In the genomic region with DNA sequence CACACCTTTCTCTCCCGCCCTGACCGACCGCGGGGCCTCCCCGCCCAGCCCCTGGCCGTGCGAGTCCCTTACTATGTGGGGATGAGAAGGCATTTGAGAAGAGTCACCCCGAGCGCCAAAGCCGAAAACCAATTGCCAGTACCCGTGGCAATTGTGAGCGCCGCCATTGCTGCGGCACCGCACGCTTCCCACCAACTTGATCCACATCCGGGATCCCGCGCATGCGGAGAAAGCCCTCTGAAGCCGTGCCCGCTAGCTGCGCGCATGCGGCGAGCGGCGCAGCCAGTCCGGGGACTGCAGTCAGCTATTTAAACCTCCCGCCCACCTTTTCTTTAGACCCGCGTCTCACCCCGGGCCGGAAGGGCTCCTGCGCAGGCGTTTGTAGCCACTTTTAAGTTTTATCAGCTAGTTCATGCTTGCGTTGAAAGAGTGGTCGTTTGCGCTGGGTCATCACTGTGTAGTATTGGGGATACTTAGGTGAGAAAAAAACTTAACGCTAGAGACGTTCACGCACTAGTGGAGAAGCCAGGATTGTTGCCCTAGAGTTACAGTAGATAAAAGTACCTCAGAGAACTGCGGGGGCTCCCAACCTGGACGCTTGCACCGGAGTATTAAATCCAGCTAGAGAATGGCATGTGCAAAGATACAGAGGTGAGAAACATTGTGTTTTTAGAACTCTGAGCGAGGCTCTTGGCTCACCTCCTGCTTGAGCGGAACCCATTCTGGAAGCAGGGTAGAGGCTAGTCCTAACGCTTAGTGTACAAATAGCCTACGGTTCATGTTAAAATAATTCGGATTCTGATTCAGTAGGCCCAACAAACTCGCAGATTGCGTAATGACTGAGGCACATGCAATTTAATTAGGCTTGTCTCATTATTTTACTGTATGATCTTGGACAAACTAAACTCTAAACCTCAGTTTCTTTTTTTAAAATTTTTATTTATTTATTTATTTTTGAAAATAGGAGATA, we compare ENCODE assay signal across 8 cellular contexts. TPM values are rescaled to one million over a fixed set of nuclear protein-coding genes. Genes with fewer than 3 reads are reported as not detected.
DNase-seq lines count a peak whose midpoint lies in the region; ATAC-seq and TF ChIP-seq lines count a peak whose summit lies in the region.

Gene ALG8 (minus strand): TSS at position 205 of the 970 bp plus-strand sequence. CDS start 38 bp downstream, at position 167.

- DNase-seq in NCI-H69 (lab: John Stamatoyannopoulos, UW) (peak; percentile 98), dedifferentiated amniotic fluid mesenchymal stem cell (ENCODE audit: extremely low spot score) (peak; percentile 97), left lung (peak; percentile 97 to 98)
- peak; percentile 97 for DNase-seq in activated CD4-positive, alpha-beta T cell treated with anti-CD3 and anti-CD28 coated beads, Interleukin-2, amount 50 U/mL, for 1 hour
- DNase-seq in stimulated activated CD4-positive, alpha-beta T cell treated with anti-CD3 and anti-CD28 coated beads, Interleukin-2, amount 100 ng/mL, for 48 hours: peak; percentile 95 to 96

- H3K4me1 ChIP-seq in BLaER1: peaks cover 44% of the 10 kb centered on the region
- peaks cover 0 to 22% of the 10 kb centered on the region in 2 donors for H3K4me1 ChIP-seq in left lung

- H4K20me1 ChIP-seq in BLaER1: no peaks in the 10 kb centered on the region

- H3K27me3 ChIP-seq in BLaER1: no peaks in the 10 kb centered on the region
- H3K27me3 ChIP-seq in left lung: no peaks in the 10 kb centered on the region

- H3K4me3 ChIP-seq in BLaER1 (peak within 1 kb of the TSS; percentile 77), left lung (peak within 1 kb of the TSS; percentile 60 to 82)

- H3K9me3 ChIP-seq in BLaER1 (peaks cover 14% of the 10 kb centered on the region; the same call in 1 of the 2 replicates), left lung (no peaks in the 10 kb centered on the region)

- H3K36me3 ChIP-seq in BLaER1 (peaks cover 34% of the 10 kb centered on the region), left lung (peaks cover 0 to 13% of the 10 kb centered on the region in 2 donors)

- TF ChIP-seq CTCF in left lung (IDR thresholded peaks at IDR 0.05): no peak

- H3K27ac ChIP-seq in BLaER1: peak within 1 kb of the TSS; percentile 89
- H3K27ac ChIP-seq in left lung: peak within 1 kb of the TSS; percentile 70 to 87

- peak within 1 kb of the TSS; percentile 75 for H3K4me2 ChIP-seq in BLaER1

- H3K9ac ChIP-seq in BLaER1: peak within 1 kb of the TSS; percentile 87

- ATAC-seq in GM19328 (IDR thresholded peaks at IDR 0.05; ENCODE audit: unreplicated experiment): peak; percentile 95
- ATAC-seq in HG03520 (IDR thresholded peaks at IDR 0.05; ENCODE audit: unreplicated experiment): peak; percentile 92
- peak; percentile 99 for ATAC-seq in left lung

- intact Hi-C loops in left lung (cut with DNase I): no loop called here

RNA-seq across cellular contexts. Expression of gene ALG8, which starts in this region (rescaled TPM):
- 10 to 100 TPM; 32.2 to 39.7 TPM for total RNA-seq in left lung

Comparison
In these comparisons a context has a peak if more than half of its experiments do, and no peak if none do; other contexts are left out.
1. Peak in every context shown above with its lines: DNase-seq, ATAC-seq, H3K4me3 ChIP-seq and H3K27ac ChIP-seq.